ENCODE assay signal across 21 cellular contexts in the genomic region with DNA sequence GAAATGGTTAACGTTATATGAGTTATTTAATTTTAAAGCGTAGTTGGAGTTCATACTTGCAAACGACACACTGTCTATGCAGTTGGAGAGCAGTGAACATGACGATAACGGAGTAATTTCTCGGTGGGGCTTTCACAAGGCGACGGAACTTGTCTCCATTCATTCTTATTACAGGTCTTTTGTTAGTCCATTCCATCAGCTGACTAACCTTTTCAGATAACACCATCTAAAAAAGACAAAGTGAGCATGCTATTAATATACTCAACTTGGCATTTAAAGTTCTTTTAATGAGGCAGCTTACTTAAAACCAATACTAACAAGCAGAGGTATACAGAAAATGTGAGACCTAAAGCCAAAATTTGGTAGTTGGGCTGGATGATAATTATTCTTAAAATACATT.
"Had no signal": no experiment of that assay in that cellular context is flagged by ENCODE, and none has a peak within 500 bp of the region (broad histone marks: within the 10 kb centered on the region; RNA-seq: fewer than 3 reads in every experiment).

No MANE protein-coding gene starts in this region.

- H3K9me3 ChIP-seq: esophagus muscularis mucosa, gastroesophageal sphincter, heart right ventricle, left lung, lower lobe of right lung, mucosa of descending colon had no signal

- H3K27ac Mint-ChIP-seq: mesothelial cell of epicardium, naive B cell had no signal

- H3K4me3 ChIP-seq: coronary artery, dorsolateral prefrontal cortex, esophagus muscularis mucosa, gastroesophageal sphincter, heart right ventricle, left lung, lower lobe of right lung, mucosa of descending colon had no signal

- H3K9me3 Mint-ChIP-seq: naive B cell had no signal

- H3K4me1 ChIP-seq: esophagus muscularis mucosa, foreskin keratinocyte, gastroesophageal sphincter, left lung, lower lobe of right lung had no signal

- H3K27me3 ChIP-seq: esophagus muscularis mucosa, foreskin keratinocyte, gastroesophageal sphincter, heart right ventricle, left lung had no signal

- ATAC-seq: foreskin keratinocyte, gastroesophageal sphincter, left cardiac atrium, left lung, lower lobe of right lung, mucosa of descending colon had no signal

- DNase-seq: dermis blood vessel endothelial cell; dorsolateral prefrontal cortex; effector CD4-positive, alpha-beta T cell; effector memory CD4-positive, alpha-beta T cell; foreskin keratinocyte; heart right ventricle; hippocampal formation; left cardiac atrium; left lung; lower lobe of right lung; mesenchymal stem cell; mucosa of descending colon; naive B cell had no signal

- H3K27me3 Mint-ChIP-seq: naive B cell had no signal

- H3K4me1 Mint-ChIP-seq: mesothelial cell of epicardium, naive B cell had no signal

- H3K27ac ChIP-seq: coronary artery, dorsolateral prefrontal cortex, esophagus muscularis mucosa, foreskin keratinocyte, gastroesophageal sphincter, left lung, lower lobe of right lung had no signal

- FAIRE-seq: colon, frontal cortex, islet of Langerhans, keratinocyte had no signal

- H3K4me3 Mint-ChIP-seq: mesothelial cell of epicardium, naive B cell had no signal
